9 cellular contexts compared by ENCODE assay signal in the genomic region with DNA sequence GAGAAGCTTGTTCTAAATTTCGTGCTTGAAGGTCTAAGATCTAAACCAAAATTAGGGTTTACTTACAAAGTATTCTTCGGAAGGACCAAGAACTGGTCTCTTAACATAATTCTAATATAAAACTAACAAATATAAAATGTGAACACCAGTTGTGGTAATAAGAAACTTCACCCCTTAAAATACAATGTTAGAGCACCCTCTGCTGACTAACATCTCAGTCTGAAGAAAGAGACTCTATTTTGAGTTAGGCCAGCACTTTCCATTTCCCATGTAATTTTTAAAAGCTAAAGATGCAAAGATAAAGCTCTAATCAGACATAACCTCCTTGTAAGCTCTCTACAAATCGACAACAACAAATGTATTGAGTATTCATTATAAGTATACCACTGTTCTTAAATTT. TPM values are rescaled to one million over a fixed set of nuclear protein-coding genes. Genes with fewer than 3 reads are reported as not detected.
A peak's percentile ranks its signal among the peaks of the same experiment; 100 is the strongest.
DNase-seq lines count a peak whose midpoint lies in the region; ATAC-seq and TF ChIP-seq lines count a peak whose summit lies in the region.
"Had no signal": no experiment of that assay in that cellular context is flagged by ENCODE, and none has a peak within 500 bp of the region (broad histone marks: within the 10 kb centered on the region; RNA-seq: fewer than 3 reads in every experiment).

No MANE protein-coding gene starts in this region.

- H3K4me3 Mint-ChIP-seq in natural killer cell, result no peak overlapping the region
- no peak overlapping the region for H3K4me3 Mint-ChIP-seq in natural killer cell treated with Interleukin-12 subunit alpha and Interleukin-12 subunit beta and Interleukin-15 and Interleukin-18, amount 100 ng/mL, for 72 hours
- H3K4me3 Mint-ChIP-seq in T-cell, result no peak overlapping the region
- no peak overlapping the region for H3K4me3 Mint-ChIP-seq in activated naive CD8-positive, alpha-beta T cell treated with anti-CD3 and anti-CD28 coated beads for 36 hours
- H3K4me3 Mint-ChIP-seq: activated naive CD8-positive, alpha-beta T cell treated with anti-CD3 and anti-CD28 coated beads, Interleukin-2, amount 10 ng/mL, durations not matched to agents 7 days and 5 days had no signal

- H3K4me1 ChIP-seq in RWPE2 (ENCODE audit: insufficient read depth, poor library complexity, severe bottlenecking) (peaks cover 6% of the 10 kb centered on the region), tibial nerve (peaks cover 0 to 8% (median 0%) of the 10 kb centered on the region in 4 donors)

- 63 to 66% methylated on average over 3 of the region's 3 CpGs for WGBS in tibial nerve, 2 donors

- no peak overlapping the region for H3K27ac Mint-ChIP-seq in natural killer cell
- H3K27ac Mint-ChIP-seq in natural killer cell treated with Interleukin-12 subunit alpha and Interleukin-12 subunit beta and Interleukin-15 and Interleukin-18, amount 100 ng/mL, for 72 hours, result no peak overlapping the region
- no peak overlapping the region for H3K27ac Mint-ChIP-seq in T-cell
- H3K27ac Mint-ChIP-seq in activated naive CD8-positive, alpha-beta T cell treated with anti-CD3 and anti-CD28 coated beads for 36 hours, result no peak overlapping the region
- H3K27ac Mint-ChIP-seq: activated naive CD8-positive, alpha-beta T cell treated with anti-CD3 and anti-CD28 coated beads, Interleukin-2, amount 10 ng/mL, durations not matched to agents 7 days and 5 days had no signal

- CTCF ChIA-PET in T-cell (lab: Charles Lee), result interaction anchor here (0.6 to 1.6 kb wide), 8 partner anchors 25 to 870 kb away, joined by 3 to 15 read pairs (median 4); a partner anchor contains a TSS

- H3K27me3 Mint-ChIP-seq in natural killer cell (ENCODE audit: low read depth in 2 of 2) (no peaks in the 10 kb centered on the region), T-cell (no peaks in the 10 kb centered on the region)
- no peaks in the 10 kb centered on the region for H3K27me3 Mint-ChIP-seq in natural killer cell treated with Interleukin-12 subunit alpha and Interleukin-12 subunit beta and Interleukin-15 and Interleukin-18, amount 100 ng/mL, for 72 hours
- H3K27me3 Mint-ChIP-seq in activated naive CD8-positive, alpha-beta T cell treated with anti-CD3 and anti-CD28 coated beads for 36 hours, result no peaks in the 10 kb centered on the region
- H3K27me3 Mint-ChIP-seq: activated naive CD8-positive, alpha-beta T cell treated with anti-CD3 and anti-CD28 coated beads, Interleukin-2, amount 10 ng/mL, durations not matched to agents 7 days and 5 days had no signal

- no peak for TF ChIP-seq EP300 in tibial nerve (IDR thresholded peaks at IDR 0.05)

- no peak for TF ChIP-seq POLR2A in tibial nerve (IDR thresholded peaks at IDR 0.05)

- H3K9me3 ChIP-seq in RWPE2 (ENCODE audit: severe bottlenecking) (no peaks in the 10 kb centered on the region), tibial nerve (no peaks in the 10 kb centered on the region)

- no peaks in the 10 kb centered on the region for H3K27me3 ChIP-seq in RWPE2 (ENCODE audit: insufficient read depth, poor library complexity, severe bottlenecking)
- H3K27me3 ChIP-seq in tibial nerve, result no peaks in the 10 kb centered on the region

- H3K4me1 Mint-ChIP-seq in natural killer cell (peaks cover 11 to 16% of the 10 kb centered on the region in 2 donors), T-cell (peaks cover 6 to 20% (median 14%) of the 10 kb centered on the region in 3 donors)
- H3K4me1 Mint-ChIP-seq in natural killer cell treated with Interleukin-12 subunit alpha and Interleukin-12 subunit beta and Interleukin-15 and Interleukin-18, amount 100 ng/mL, for 72 hours (ENCODE audit: low read depth in 2 of 2), result peaks cover 4 to 13% of the 10 kb centered on the region in 2 donors
- H3K4me1 Mint-ChIP-seq in activated naive CD8-positive, alpha-beta T cell treated with anti-CD3 and anti-CD28 coated beads for 36 hours, result peaks cover 14% of the 10 kb centered on the region

- H3K4me3 ChIP-seq in RWPE2 (ENCODE audit: severe bottlenecking) (no peak overlapping the region), tibial nerve (no peak overlapping the region)

- ATAC-seq in natural killer cell (peak in 1 of 3 donors; percentile 53), RWPE2 (ENCODE audit: low read depth) (0 out of 3 replicates have a peak, but pooled peaks have one; percentile 35), T-cell (replicated peaks in 1 of 4) (no peak), HG02763 (IDR thresholded peaks at IDR 0.05; ENCODE audit: unreplicated experiment) (no peak)
- ATAC-seq in natural killer cell treated with Interleukin-12 subunit alpha and Interleukin-12 subunit beta and Interleukin-15 and Interleukin-18, amount 100 ng/mL, for 72 hours, result no peak

- H3K36me3 Mint-ChIP-seq in natural killer cell (no peaks in the 10 kb centered on the region), T-cell (peaks cover 9% of the 10 kb centered on the region)
- H3K36me3 Mint-ChIP-seq in natural killer cell treated with Interleukin-12 subunit alpha and Interleukin-12 subunit beta and Interleukin-15 and Interleukin-18, amount 100 ng/mL, for 72 hours, result peaks cover 4% of the 10 kb centered on the region
- peaks cover 8% of the 10 kb centered on the region for H3K36me3 Mint-ChIP-seq in activated naive CD8-positive, alpha-beta T cell treated with anti-CD3 and anti-CD28 coated beads for 36 hours

- POLR2A ChIA-PET in T-cell (lab: Charles Lee), result interaction anchor here in 1 of 2 donors (0.5 kb wide), 1 partner anchor 1991 kb away, joined by 3 read pairs; no protein-coding TSS in a partner anchor

- DNase-seq in natural killer cell (no peak), RWPE2 (ENCODE audit: low spot score) (no peak), fibroblast of the conjunctiva (ENCODE audit: low read depth) (peak; percentile 49), tibial nerve (ENCODE audit: low spot score in 2 of 2) (peak in 1 of 2 donors; percentile 10), T-cell (no peak)
- no peak for DNase-seq in natural killer cell treated with Interleukin-12 subunit alpha and Interleukin-12 subunit beta and Interleukin-15 and Interleukin-18, amount 100 ng/mL, for 72 hours (ENCODE audit: low spot score)
- DNase-seq in activated naive CD8-positive, alpha-beta T cell treated with anti-CD3 and anti-CD28 coated beads for 36 hours, result no peak
- DNase-seq: activated naive CD8-positive, alpha-beta T cell treated with anti-CD3 and anti-CD28 coated beads, Interleukin-2, amount 10 ng/mL, durations not matched to agents 7 days and 5 days had no signal

- peak; percentile 34 for TF ChIP-seq CTCF in natural killer cell (IDR thresholded peaks at IDR 0.05)
- TF ChIP-seq CTCF in RWPE2 (IDR thresholded peaks at IDR 0.05; ENCODE audit: poor library complexity, severe bottlenecking), result peak; percentile 84
- TF ChIP-seq CTCF in tibial nerve (IDR thresholded peaks at IDR 0.05), result peak in 4 of 5 experiments; percentile 29 to 38 (median 32)

- H3K9me3 Mint-ChIP-seq in natural killer cell (no peaks in the 10 kb centered on the region), T-cell (no peaks in the 10 kb centered on the region)
- no peaks in the 10 kb centered on the region for H3K9me3 Mint-ChIP-seq in natural killer cell treated with Interleukin-12 subunit alpha and Interleukin-12 subunit beta and Interleukin-15 and Interleukin-18, amount 100 ng/mL, for 72 hours
- no peaks in the 10 kb centered on the region for H3K9me3 Mint-ChIP-seq in activated naive CD8-positive, alpha-beta T cell treated with anti-CD3 and anti-CD28 coated beads for 36 hours
- H3K9me3 Mint-ChIP-seq: activated naive CD8-positive, alpha-beta T cell treated with anti-CD3 and anti-CD28 coated beads, Interleukin-2, amount 10 ng/mL, durations not matched to agents 7 days and 5 days had no signal

- H3K27ac ChIP-seq in RWPE2 (ENCODE audit: poor library complexity, severe bottlenecking) (no peak overlapping the region), tibial nerve (no peak overlapping the region)

- H3K36me3 ChIP-seq in RWPE2 (ENCODE audit: low read depth) (peaks cover 15% of the 10 kb centered on the region), tibial nerve (no peaks in the 10 kb centered on the region)

- intact Hi-C loops in natural killer cell (cut with micrococcal nuclease), result loop anchor here (2.0 to 5.0 kb wide), 2 partner anchors 568 to 869 kb away; no protein-coding TSS in a partner anchor

RNA-seq across cellular contexts. Expression of a gene that starts 24.6 kb away (rescaled TPM):
- total RNA-seq in natural killer cell, result 10 to 100 TPM; 27.5 to 39.0 (median 35.4) TPM
- total RNA-seq in natural killer cell treated with Interleukin-12 subunit alpha and Interleukin-12 subunit beta and Interleukin-15 and Interleukin-18, amount 100 ng/mL, for 72 hours, result 10 to 100 TPM; 41.4 to 59.7 TPM
- total RNA-seq in tibial nerve, result 10 to 100 TPM; 25.5 to 39.1 (median 35.7) TPM
- total RNA-seq in T-cell, result 10 to 100 TPM; 20.4 to 28.7 (median 23.7) TPM
- 10 to 100 TPM; 36.9 to 41.8 TPM for total RNA-seq in activated naive CD8-positive, alpha-beta T cell treated with anti-CD3 and anti-CD28 coated beads for 36 hours

RNA-seq across cellular contexts. Expression of a gene that starts 59.6 kb away (rescaled TPM):
- total RNA-seq in natural killer cell, result 10 to 100 TPM; 16.3 to 21.8 (median 17.5) TPM
- 10 to 100 TPM in 1 of 2 donors, 1 to 10 TPM in 1; 5.8 to 17.0 TPM for total RNA-seq in natural killer cell treated with Interleukin-12 subunit alpha and Interleukin-12 subunit beta and Interleukin-15 and Interleukin-18, amount 100 ng/mL, for 72 hours
- 10 to 100 TPM in 1 of 4 donors, 1 to 10 TPM in 3; 5.9 to 15.3 (median 8.1) TPM for total RNA-seq in tibial nerve
- total RNA-seq in T-cell, result 10 to 100 TPM; 26.4 to 50.1 (median 38.0) TPM
- total RNA-seq in activated naive CD8-positive, alpha-beta T cell treated with anti-CD3 and anti-CD28 coated beads for 36 hours, result 10 to 100 TPM; 20.3 to 20.4 TPM

Comparison
In these comparisons a context has a peak if more than half of its experiments do, and no peak if none do; other contexts are left out.
1. CTCF ChIP-seq: peak in every context shown above with its lines; median percentile 84 in RWPE2; 34 in natural killer cell; 32 in tibial nerve.